ENCODE assay signal across 9 cellular contexts in the genomic region with DNA sequence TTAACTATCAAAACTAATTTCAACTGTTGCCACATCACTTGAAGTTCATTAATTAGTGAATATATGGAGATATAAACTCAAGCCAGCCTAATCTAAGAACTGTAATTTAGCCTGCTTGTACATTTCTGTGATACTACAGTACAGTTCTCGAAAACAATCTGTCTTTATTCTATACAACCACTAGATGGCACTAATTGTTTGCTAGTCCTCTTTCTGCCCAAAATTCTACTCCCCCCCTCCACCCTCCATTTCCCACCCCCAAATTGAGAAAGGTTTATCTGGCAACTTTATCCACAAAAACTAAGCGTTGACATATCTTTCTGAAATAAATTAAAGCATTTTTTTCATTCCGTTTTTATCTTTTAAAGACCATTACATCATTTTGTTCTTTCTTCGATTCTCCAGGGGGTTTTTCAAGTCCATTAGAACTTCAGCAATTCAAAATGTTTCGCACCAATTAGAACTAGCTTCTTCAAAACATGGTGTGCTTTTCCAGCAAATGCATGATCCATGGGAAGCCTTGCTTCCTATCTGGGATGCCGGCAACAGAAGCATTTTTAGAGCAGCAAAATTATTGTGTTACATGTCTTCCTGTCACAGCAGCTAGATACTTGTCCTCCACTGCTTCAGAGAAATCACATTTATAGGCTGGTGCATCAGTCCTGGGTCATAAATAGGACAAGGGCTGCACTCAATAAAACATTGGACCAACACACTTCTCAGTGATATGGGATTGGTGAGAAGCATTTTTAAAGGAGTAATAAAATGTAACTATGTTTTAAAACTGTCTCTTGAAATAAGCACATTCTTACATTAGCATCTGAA.
DNase-seq lines count a peak whose midpoint lies in the region; ATAC-seq, FAIRE-seq and TF ChIP-seq lines count a peak whose summit lies in the region.
"Had no signal": no experiment of that assay in that cellular context is flagged by ENCODE, and none has a peak within 500 bp of the region (broad histone marks: within the 10 kb centered on the region; RNA-seq: fewer than 3 reads in every experiment).

No MANE protein-coding gene starts in this region.

- TF ChIP-seq EP300 in H1 (IDR thresholded peaks at IDR 0.05; ENCODE audit: borderline replicate concordance in 1 of 2, low read depth in 2 of 2, low read length in 2 of 2) = no peak

- CTCF ChIA-PET in AG04449 (lab: Yijun Ruan, JAX) (interaction anchor here (0.6 to 3.3 kb wide), 11 partner anchors 10 to 556 kb away, joined by 3 to 38 read pairs (median 3); no protein-coding TSS in a partner anchor), H1 (lab: Charles Lee; ENCODE audit: partially characterized antibody) (interaction anchor here (0.6 to 2.8 kb wide), 28 partner anchors 8 to 1909 kb away, joined by 3 to 14 read pairs (median 4); no protein-coding TSS in a partner anchor)
- CTCF ChIA-PET in activated naive CD4-positive, alpha-beta T cell treated with anti-CD3 and anti-CD28 coated beads, Interleukin-2, amount 10 ng/mL, durations not matched to agents 7 days and 5 days (lab: Charles Lee) = interaction anchor here (1.0 to 1.3 kb wide), 3 partner anchors 15 to 504 kb away, joined by 3 read pairs; no protein-coding TSS in a partner anchor

- peaks cover 9% of the 10 kb centered on the region for H3K27me3 Mint-ChIP-seq in activated naive CD4-positive, alpha-beta T cell treated with anti-CD3 and anti-CD28 coated beads, Interleukin-2, amount 10 ng/mL, durations not matched to agents 7 days and 5 days

- H3K4me2 ChIP-seq in H1 (ENCODE audit: insufficient read depth in 1 of 2, low read depth in 2 of 2, low read length in 2 of 2) = no peak overlapping the region

- H3K36me3 ChIP-seq in H1 (ENCODE audit: control insufficient read depth in 2 of 4, insufficient read depth in 4 of 4, low read length in 3 of 4) (no peaks in the 10 kb centered on the region; a peak in 1 of 8 replicates), prostate gland (no peaks in the 10 kb centered on the region), small intestine (ENCODE audit: control insufficient read depth in 2 of 2, insufficient read depth in 2 of 2, low read length in 2 of 2) (no peaks in the 10 kb centered on the region)

- H3K18ac ChIP-seq in H1 (ENCODE audit: extremely low read depth, low read length) = no peak overlapping the region

- H2AK5ac ChIP-seq in H1 (ENCODE audit: low read depth, low read length) = no peak overlapping the region

- H3K79me2 ChIP-seq in H1 (ENCODE audit: control insufficient read depth in 1 of 2, insufficient read depth in 2 of 2, low read length in 2 of 2) = no peaks in the 10 kb centered on the region

- H3K4me1 ChIP-seq in H1 (replicated peaks in 1 of 4; ENCODE audit: control insufficient read depth in 3 of 4, insufficient read depth in 4 of 4, low read length in 3 of 4) (peaks cover 0 to 7% (median 3%) of the 10 kb centered on the region in 4 experiments; a peak in 3 of 7 replicates), prostate gland (replicated peaks) (no peaks in the 10 kb centered on the region), small intestine (ENCODE audit: control insufficient read depth in 2 of 2, insufficient read depth in 1 of 2, low read depth in 1 of 2, low read length in 1 of 2) (no peaks in the 10 kb centered on the region)

- FAIRE-seq in H1 (lab: Jason Lieb, UNC) (no peak), small intestine (lab: Jason Lieb, UNC) (no peak)

- H4K20me1 ChIP-seq in H1 (replicated peaks in 1 of 2; ENCODE audit: control insufficient read depth in 1 of 2, insufficient read depth in 2 of 2, low read length in 2 of 2) = peaks cover 2 to 3% of the 10 kb centered on the region in 2 experiments

- H2BK12ac ChIP-seq in H1 (ENCODE audit: low read depth, low read length) = no peak overlapping the region

- H3K79me1 ChIP-seq in H1 (ENCODE audit: low read depth, low read length) = no peaks in the 10 kb centered on the region

- no peak overlapping the region for H3K4ac ChIP-seq in H1 (replicated peaks; ENCODE audit: insufficient read length, low read depth, low read length)

- POLR2A ChIA-PET in AG04449 (lab: Yijun Ruan, JAX) (no interaction called here), H1 (lab: Charles Lee; ENCODE audit: partially characterized antibody) (no interaction called here)

- WGBS in H1 (ENCODE audit: extremely low coverage in 1 of 2, insufficient coverage in 1 of 2, insufficient read length in 1 of 2, insufficient replicate concordance in 2 of 2, low coverage in 1 of 2, low lambda C conversion rate in 2 of 2, missing lambda C conversion rate in 1 of 2), 2 experiments = 49% methylated on average over 6 of the region's 6 CpGs; no CpG with 5 or more reads in 1 of the 2 experiments
- 27% methylated on average over 6 of the region's 6 CpGs for WGBS in prostate gland
- WGBS in small intestine, 3 donors = 30 to 31% (median 31%) methylated on average over 6 of the region's 6 CpGs

- H3K27ac ChIP-seq in H1 (ENCODE audit: low read depth, low read length) = no peak overlapping the region
- no peak overlapping the region for H3K27ac ChIP-seq in prostate gland
- no peak overlapping the region for H3K27ac ChIP-seq in small intestine (ENCODE audit: low read depth in 1 of 2, low read length in 1 of 2)

- no peak overlapping the region for H3K56ac ChIP-seq in H1 (replicated peaks; ENCODE audit: insufficient read length, low read depth, low read length)

- H3K9me3 ChIP-seq in H1 (ENCODE audit: insufficient read depth in 2 of 2, low read depth in 1 of 2, low read length in 1 of 2) = no peaks in the 10 kb centered on the region
- H3K9me3 ChIP-seq in prostate gland = no peaks in the 10 kb centered on the region
- no peaks in the 10 kb centered on the region for H3K9me3 ChIP-seq in small intestine (ENCODE audit: control insufficient read depth, low read depth)

- DNase-seq in AG04449 (ENCODE audit: low read depth, low spot score) (no peak), NCI-H2196 treated with DMSO at 0.1 percent for 48 hours (lab: John Stamatoyannopoulos, UW; ENCODE audit: unreplicated experiment) (peak; percentile 59), H1 (ENCODE audit: low read depth in 1 of 2, low spot score in 2 of 2) (no peak), prostate gland (ENCODE audit: low spot score) (no peak), small intestine (no peak)
- DNase-seq in activated naive CD4-positive, alpha-beta T cell treated with anti-CD3 and anti-CD28 coated beads, Interleukin-2, amount 10 ng/mL, durations not matched to agents 7 days and 5 days = no peak

- no peaks in the 10 kb centered on the region for H3K36me3 Mint-ChIP-seq in activated naive CD4-positive, alpha-beta T cell treated with anti-CD3 and anti-CD28 coated beads, Interleukin-2, amount 10 ng/mL, durations not matched to agents 7 days and 5 days

- TF ChIP-seq RAD21 in H1 (IDR thresholded peaks at IDR 0.05 in 1 of 2, conservative IDR thresholded peaks at IDR 0.05 in 1 of 2; ENCODE audit: low read depth in 2 of 2, low read length in 2 of 2) = peak; percentile 82 to 86

- intact Hi-C loops in prostate gland (cut with DNase I) = no loop called here

- no peak overlapping the region for H2BK120ac ChIP-seq in H1 (replicated peaks; ENCODE audit: low read depth, low read length)

- H3K4me1 Mint-ChIP-seq in activated naive CD4-positive, alpha-beta T cell treated with anti-CD3 and anti-CD28 coated beads, Interleukin-2, amount 10 ng/mL, durations not matched to agents 7 days and 5 days = no peaks in the 10 kb centered on the region
- H3K4me1 Mint-ChIP-seq: central memory CD8-positive, alpha-beta T cell had no signal

- H3K4me3 Mint-ChIP-seq in activated naive CD4-positive, alpha-beta T cell treated with anti-CD3 and anti-CD28 coated beads, Interleukin-2, amount 10 ng/mL, durations not matched to agents 7 days and 5 days = no peak overlapping the region
- H3K4me3 Mint-ChIP-seq: central memory CD8-positive, alpha-beta T cell had no signal

- H2BK15ac ChIP-seq in H1 (ENCODE audit: low read length) = no peak overlapping the region

- no peaks in the 10 kb centered on the region for H3K9me3 Mint-ChIP-seq in activated naive CD4-positive, alpha-beta T cell treated with anti-CD3 and anti-CD28 coated beads, Interleukin-2, amount 10 ng/mL, durations not matched to agents 7 days and 5 days
- H3K9me3 Mint-ChIP-seq: central memory CD8-positive, alpha-beta T cell had no signal

- H3K14ac ChIP-seq in H1 (ENCODE audit: insufficient read length) = no peak overlapping the region

- no peak overlapping the region for H3K27ac Mint-ChIP-seq in activated naive CD4-positive, alpha-beta T cell treated with anti-CD3 and anti-CD28 coated beads, Interleukin-2, amount 10 ng/mL, durations not matched to agents 7 days and 5 days

- no peak overlapping the region for H3K9ac ChIP-seq in H1 (replicated peaks in 1 of 4; ENCODE audit: extremely low read depth in 1 of 4, low read depth in 3 of 4, low read length in 3 of 4)

- H4K91ac ChIP-seq in H1 (replicated peaks; ENCODE audit: insufficient read length, low read length) = no peak overlapping the region

- H4K5ac ChIP-seq in H1 (ENCODE audit: insufficient read length, low read depth, low read length) = no peak overlapping the region

- TF ChIP-seq POLR2A in H1 (IDR thresholded peaks at IDR 0.05; ENCODE audit: control extremely low read depth in 1 of 2, low read depth in 2 of 2, low read length in 2 of 2) (no peak), prostate gland (IDR thresholded peaks at IDR 0.05) (no peak)

- TF ChIP-seq CTCF in AG04449 (IDR thresholded peaks at IDR 0.05; ENCODE audit: insufficient read depth, low read length, missing control alignments) = peak; percentile 34
- peak; percentile 31; the same call in 1 of the 2 replicates for TF ChIP-seq CTCF in GM12874 (IDR thresholded peaks at IDR 0.05; ENCODE audit: insufficient read depth, low read depth, low read length)
- TF ChIP-seq CTCF in H1 (IDR thresholded peaks at IDR 0.05; ENCODE audit: control extremely low read depth in 1 of 3, insufficient read depth in 1 of 3, low read depth in 1 of 3, low read length in 3 of 3) = peak in 2 of 3 experiments; percentile 32 to 46; a peak in 2 of 4 replicates
- TF ChIP-seq CTCF in prostate gland (IDR thresholded peaks at IDR 0.05) = peak; percentile 15 to 45 (median 38)

- H3K4me3 ChIP-seq in AG04449 (ENCODE audit: low read depth, low read length) (no peak overlapping the region), H1 (ENCODE audit: extremely low read depth in 1 of 4, insufficient read depth in 2 of 4, low read depth in 3 of 4, low read length in 4 of 4) (no peak overlapping the region), prostate gland (no peak overlapping the region), small intestine (ENCODE audit: low read depth in 1 of 2, low read length in 2 of 2) (no peak overlapping the region)

- H2BK20ac ChIP-seq in H1 (ENCODE audit: low read length) = no peak overlapping the region

- no peak overlapping the region for H2AFZ ChIP-seq in H1 (ENCODE audit: low read length)

- no peak overlapping the region for H4K8ac ChIP-seq in H1 (ENCODE audit: extremely low read depth, insufficient read depth, low read length)

- H3K27me3 ChIP-seq in H1 (replicated peaks in 1 of 4; ENCODE audit: control insufficient read depth in 3 of 4, extremely low read depth in 1 of 4, insufficient read depth in 3 of 4, low read length in 3 of 4) (peaks cover 15 to 42% (median 30%) of the 10 kb centered on the region in 4 experiments), prostate gland (replicated peaks; ENCODE audit: insufficient read depth) (peaks cover 10% of the 10 kb centered on the region), small intestine (ENCODE audit: control insufficient read depth in 2 of 2, insufficient read depth in 2 of 2, low read length in 2 of 2) (peaks cover 0 to 2% of the 10 kb centered on the region in 2 donors)

- H3K23ac ChIP-seq in H1 (ENCODE audit: insufficient read length) = no peak overlapping the region

- no peak for ATAC-seq in GM18868 (IDR thresholded peaks at IDR 0.05; ENCODE audit: unreplicated experiment)

- no peak overlapping the region for H2BK5ac ChIP-seq in H1 (ENCODE audit: low read depth, low read length)

- no peaks in the 10 kb centered on the region; the same call in 1 of the 2 replicates for H3K23me2 ChIP-seq in H1 (ENCODE audit: low read depth, low read length)
